2 cellular contexts compared by ENCODE assay signal in genomic region chr22:44793506-44794225, GRCh38.
TF ChIP-seq lines count a peak whose summit lies in the region.

No MANE protein-coding gene starts in this region.

TF ChIP-seq in H1, 55 proteins besides CTCF, POLR2A, EP300 and RAD21 (continued from another document):
- TF ChIP-seq USF2 (IDR thresholded peaks at IDR 0.05; ENCODE audit: low read length) (no peak), SIRT6 (IDR thresholded peaks at IDR 0.05; ENCODE audit: low read length) (no peak), GABPA (IDR thresholded peaks at IDR 0.05; ENCODE audit: borderline replicate concordance, insufficient read depth, low read length) (no peak), RXRA (IDR thresholded peaks at IDR 0.05; ENCODE audit: insufficient read depth, low read depth, low read length) (no peak)

TF ChIP-seq in neural cell, 6 proteins besides CTCF, POLR2A, EP300 and RAD21 (continued from another document):
- TF ChIP-seq REST (IDR thresholded peaks at IDR 0.05; ENCODE audit: borderline replicate concordance) (no peak), MXI1 (conservative IDR thresholded peaks at IDR 0.05; ENCODE audit: poor library complexity, severe bottlenecking) (no peak), TAF1 (IDR thresholded peaks at IDR 0.05; ENCODE audit: low read depth) (no peak), SMC3 (conservative IDR thresholded peaks at IDR 0.05; ENCODE audit: poor library complexity) (no peak)
